1 cellular context compared by ENCODE assay signal in genomic region chr10:8049151-8049873, GRCh38.
TF ChIP-seq lines count a peak whose summit lies in the region.

No MANE protein-coding gene starts in this region.

TF ChIP-seq in GM23338, 12 proteins besides CTCF, POLR2A, EP300 and RAD21 (continued from another document):
- no peak for TF ChIP-seq REST (IDR thresholded peaks at IDR 0.05; ENCODE audit: unreplicated experiment)
TF ChIP-seq in GM23338: peak in this region for 2.
